In genomic region chr14:76467843-76468242, GRCh38 we compare ENCODE assay signal across 14 cellular contexts.
"Had no signal": no experiment of that assay in that cellular context is flagged by ENCODE, and none has a peak within 500 bp of the region (broad histone marks: within the 10 kb centered on the region; RNA-seq: fewer than 3 reads in every experiment).

No MANE protein-coding gene starts in this region.

- H3K36me3 ChIP-seq: adrenal gland, esophagus squamous epithelium, upper lobe of right lung had no signal

- DNase-seq: activated CD4-positive, alpha-beta T cell treated with anti-CD3 and anti-CD28 coated beads, Interleukin-2, amount 50 U/mL, for 4 hours; activated gamma-delta T cell; adrenal gland; effector memory CD8-positive, alpha-beta T cell; esophagus squamous epithelium; mesenchymal stem cell; naive thymus-derived CD8-positive, alpha-beta T cell; retina; stimulated activated CD4-positive, alpha-beta T cell treated with anti-CD3 and anti-CD28 coated beads, Interleukin-1b, Interleukin-23, amount 100 ng/mL, for 48 hours; stimulated activated CD8-positive, alpha-beta memory T cell treated with anti-CD3 and anti-CD28 coated beads, Interleukin-4, amount 100 ng/mL, for 48 hours; stimulated activated naive CD4-positive, alpha-beta T cell; upper lobe of right lung had no signal

- ATAC-seq: activated naive CD4-positive, alpha-beta T cell treated with anti-CD3 and anti-CD28 coated beads, Interleukin-2, amount 50 U/mL, for 72 hours; effector memory CD8-positive, alpha-beta T cell; naive thymus-derived CD8-positive, alpha-beta T cell; upper lobe of right lung had no signal

- H3K4me3 Mint-ChIP-seq: effector memory CD8-positive, alpha-beta T cell; naive thymus-derived CD8-positive, alpha-beta T cell; T-helper 2 cell treated with Interferon-gamma antibody and Interleukin-4, amounts not matched to agents 5 μg/mL and 100 μg/mL, for 36 hours had no signal

- H3K27ac Mint-ChIP-seq: effector memory CD8-positive, alpha-beta T cell; naive thymus-derived CD8-positive, alpha-beta T cell; T-helper 2 cell treated with Interferon-gamma antibody and Interleukin-4, amounts not matched to agents 5 μg/mL and 100 μg/mL, for 36 hours had no signal

- H3K27me3 ChIP-seq: upper lobe of right lung had no signal

- H3K9me3 ChIP-seq: adrenal gland, esophagus squamous epithelium, upper lobe of right lung had no signal

- H3K4me1 Mint-ChIP-seq: naive thymus-derived CD8-positive, alpha-beta T cell had no signal

- H3K4me1 ChIP-seq: adrenal gland, esophagus squamous epithelium, upper lobe of right lung had no signal

- H3K9me3 Mint-ChIP-seq: activated naive CD4-positive, alpha-beta T cell treated with anti-CD3 and anti-CD28 coated beads, Interleukin-2, amount 50 U/mL, for 72 hours; effector memory CD8-positive, alpha-beta T cell; naive thymus-derived CD8-positive, alpha-beta T cell; T-helper 2 cell treated with Interferon-gamma antibody and Interleukin-4, amounts not matched to agents 5 μg/mL and 100 μg/mL, for 36 hours had no signal

- H3K27ac ChIP-seq: adrenal gland, esophagus squamous epithelium, upper lobe of right lung had no signal

- H3K36me3 Mint-ChIP-seq: activated naive CD4-positive, alpha-beta T cell treated with anti-CD3 and anti-CD28 coated beads, Interleukin-2, amount 50 U/mL, for 72 hours; naive thymus-derived CD8-positive, alpha-beta T cell had no signal

- H3K4me3 ChIP-seq: adrenal gland, esophagus squamous epithelium, upper lobe of right lung had no signal
